In the genomic region with DNA sequence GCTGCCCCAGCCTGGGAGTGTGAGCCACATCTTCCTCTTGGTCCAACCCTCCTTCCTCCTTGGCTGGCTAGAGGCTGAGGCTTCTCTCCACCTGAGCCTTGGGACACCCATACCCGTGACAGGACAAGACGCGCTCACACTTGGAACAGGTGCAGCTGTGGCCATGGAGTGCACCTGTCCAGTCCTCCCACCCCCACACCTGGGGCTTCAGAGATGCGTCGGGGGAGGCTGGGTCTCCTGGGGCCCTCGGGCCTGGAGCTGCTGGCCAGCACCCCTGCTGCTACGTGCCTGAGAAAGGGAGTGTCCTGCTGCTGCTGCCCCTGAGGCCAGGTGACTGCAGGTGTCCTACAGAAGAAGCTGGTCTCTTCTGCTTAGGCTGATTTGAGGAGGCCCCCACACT, we compare ENCODE assay signal across 16 cellular contexts. TPM values are rescaled to one million over a fixed set of nuclear protein-coding genes. Genes with fewer than 3 reads are reported as not detected.
DNase-seq lines count a peak whose midpoint lies in the region; ATAC-seq and TF ChIP-seq lines count a peak whose summit lies in the region.
"Had no signal": no experiment of that assay in that cellular context is flagged by ENCODE, and none has a peak within 500 bp of the region (broad histone marks: within the 10 kb centered on the region; RNA-seq: fewer than 3 reads in every experiment).

No MANE protein-coding gene starts in this region.

- no peaks in the 10 kb centered on the region for H3K4me1 ChIP-seq in right cardiac atrium (ENCODE audit: control insufficient read depth, insufficient read depth, low read length)
- H3K4me1 ChIP-seq in heart left ventricle = peaks cover 0 to 12% (median 7%) of the 10 kb centered on the region in 12 donors
- H3K4me1 ChIP-seq: BE2C had no signal

- H3K9me3 ChIP-seq in right cardiac atrium (ENCODE audit: control insufficient read depth, low read length) = no peaks in the 10 kb centered on the region
- H3K9me3 ChIP-seq in heart left ventricle = no peaks in the 10 kb centered on the region
- H3K9me3 ChIP-seq: BE2C, Caco-2 had no signal

- no peaks in the 10 kb centered on the region for H3K36me3 ChIP-seq in heart left ventricle
- H3K36me3 ChIP-seq: BE2C had no signal

- ATAC-seq in right cardiac atrium (no peak), heart left ventricle (no peak)
- ATAC-seq in activated T-helper 17 cell treated with anti-CD3 and anti-CD28 coated beads, Interleukin-2, amount 50 U/mL, for 72 hours (replicated peaks) = no peak
- no peak for ATAC-seq in stimulated activated memory B cell treated with anti-CD40 and anti-IgM and Interleukin-4, amounts not matched to agents 10 μg/mL and 1 μg/mL and 100 μg/mL, for 72 hours
- ATAC-seq: CD8-positive, alpha-beta T cell; HCT116 had no signal

- peak overlapping the region; percentile 65 for H3K27ac Mint-ChIP-seq in activated T-helper 17 cell treated with anti-CD3 and anti-CD28 coated beads, Interleukin-2, amount 50 U/mL, for 72 hours
- H3K27ac Mint-ChIP-seq in stimulated activated memory B cell treated with anti-CD40 and anti-IgM and Interleukin-4, amounts not matched to agents 10 μg/mL and 1 μg/mL and 100 μg/mL, for 72 hours = peak overlapping the region; percentile 30
- H3K27ac Mint-ChIP-seq: CD8-positive, alpha-beta T cell had no signal

- no peak for TF ChIP-seq CTCF in heart left ventricle (IDR thresholded peaks at IDR 0.05)
- no peak for TF ChIP-seq CTCF in RWPE1 (conservative IDR thresholded peaks at IDR 0.05; ENCODE audit: low read depth)

- no peaks in the 10 kb centered on the region for H3K4me1 Mint-ChIP-seq in activated T-helper 17 cell treated with anti-CD3 and anti-CD28 coated beads, Interleukin-2, amount 50 U/mL, for 72 hours
- H3K4me1 Mint-ChIP-seq in stimulated activated memory B cell treated with anti-CD40 and anti-IgM and Interleukin-4, amounts not matched to agents 10 μg/mL and 1 μg/mL and 100 μg/mL, for 72 hours = no peaks in the 10 kb centered on the region

- 82% methylated on average over 7 of the region's 7 CpGs for whole genome bisulfite sequencing in right cardiac atrium
- WGBS in heart left ventricle, 4 donors = 82 to 93% (median 86%) methylated on average over 3 to 7 of the region's 7 CpGs

- TF ChIP-seq POLR2A in heart left ventricle (IDR thresholded peaks at IDR 0.05) = no peak

- peaks cover 12% of the 10 kb centered on the region for H3K27me3 Mint-ChIP-seq in activated T-helper 17 cell treated with anti-CD3 and anti-CD28 coated beads, Interleukin-2, amount 50 U/mL, for 72 hours
- H3K27me3 Mint-ChIP-seq in stimulated activated memory B cell treated with anti-CD40 and anti-IgM and Interleukin-4, amounts not matched to agents 10 μg/mL and 1 μg/mL and 100 μg/mL, for 72 hours = peaks cover 96% of the 10 kb centered on the region

- no peak overlapping the region for H3K27ac ChIP-seq in right cardiac atrium (ENCODE audit: low read length)
- no peak overlapping the region for H3K27ac ChIP-seq in heart left ventricle
- no peak overlapping the region for H3K27ac ChIP-seq in RWPE1
- H3K27ac ChIP-seq: C4-2B had no signal

- H3K4me3 ChIP-seq in right cardiac atrium (ENCODE audit: low read length) = no peak overlapping the region
- H3K4me3 ChIP-seq in heart left ventricle = no peak overlapping the region

- H3K9me3 Mint-ChIP-seq in activated T-helper 17 cell treated with anti-CD3 and anti-CD28 coated beads, Interleukin-2, amount 50 U/mL, for 72 hours = no peaks in the 10 kb centered on the region
- peaks cover 9% of the 10 kb centered on the region for H3K9me3 Mint-ChIP-seq in stimulated activated memory B cell treated with anti-CD40 and anti-IgM and Interleukin-4, amounts not matched to agents 10 μg/mL and 1 μg/mL and 100 μg/mL, for 72 hours
- H3K9me3 Mint-ChIP-seq: CD8-positive, alpha-beta T cell had no signal

- intact Hi-C loops in right cardiac atrium (cut with DNase I) (loop anchor here in 1 of 4 donors (5.0 kb wide), 1 partner anchor 91 kb away; no protein-coding TSS in a partner anchor), heart left ventricle (cut with DNase I) (loop anchor here in 2 of 10 donors (5.0 kb wide), 1 partner anchor 91 kb away; no protein-coding TSS in a partner anchor)

- no peaks in the 10 kb centered on the region for H3K36me3 Mint-ChIP-seq in activated T-helper 17 cell treated with anti-CD3 and anti-CD28 coated beads, Interleukin-2, amount 50 U/mL, for 72 hours (ENCODE audit: low read depth)
- H3K36me3 Mint-ChIP-seq in stimulated activated memory B cell treated with anti-CD40 and anti-IgM and Interleukin-4, amounts not matched to agents 10 μg/mL and 1 μg/mL and 100 μg/mL, for 72 hours = no peaks in the 10 kb centered on the region
- H3K36me3 Mint-ChIP-seq: CD8-positive, alpha-beta T cell had no signal

- peak in 2 of 3 donors; percentile 26 to 28 for DNase-seq in right cardiac atrium
- DNase-seq in heart left ventricle = no peak
- peak; percentile 19 for DNase-seq in NCI-H146 treated with DMSO at 0.1 percent for 48 hours (lab: John Stamatoyannopoulos, UW; ENCODE audit: unreplicated experiment)
- DNase-seq in NCI-H1694 (lab: John Stamatoyannopoulos, UW) = no peak
- DNase-seq in RWPE1 (ENCODE audit: low spot score) = no peak
- DNase-seq: BE2C; Caco-2; CD8-positive, alpha-beta T cell; DND-41; GDM1; IMR-90 had no signal

- no peak overlapping the region for H3K4me3 Mint-ChIP-seq in activated T-helper 17 cell treated with anti-CD3 and anti-CD28 coated beads, Interleukin-2, amount 50 U/mL, for 72 hours
- no peak overlapping the region for H3K4me3 Mint-ChIP-seq in stimulated activated memory B cell treated with anti-CD40 and anti-IgM and Interleukin-4, amounts not matched to agents 10 μg/mL and 1 μg/mL and 100 μg/mL, for 72 hours
- H3K4me3 Mint-ChIP-seq: CD8-positive, alpha-beta T cell had no signal

- CTCF ChIA-PET in RWPE1 (lab: Yijun Ruan, JAX) = interaction anchor here (2.0 kb wide), 1 partner anchor 89 kb away, joined by 15 read pairs; no protein-coding TSS in a partner anchor

- POLR2A ChIA-PET in RWPE1 (lab: Yijun Ruan, JAX; ENCODE audit: low non-redundant PET) = no interaction called here

- H3K27me3 ChIP-seq in right cardiac atrium (ENCODE audit: control insufficient read depth, insufficient read depth) (no peaks in the 10 kb centered on the region), heart left ventricle (peaks cover 0 to 25% (median 11%) of the 10 kb centered on the region in 9 donors)

RNA-seq across cellular contexts. Expression of a gene that starts 37.0 kb away (rescaled TPM):
- total RNA-seq in right cardiac atrium (under 1 TPM; 0.34 to 0.89 (median 0.59) TPM), heart left ventricle (1 to 10 TPM in 6 of 9 donors, under 1 TPM in 3; 0.35 to 2.4 (median 1.1) TPM)
- polyA plus RNA-seq in right cardiac atrium (1.9 TPM), heart left ventricle (1 to 10 TPM; 1.6 to 7.9 TPM)
- total RNA-seq in activated T-helper 17 cell treated with anti-CD3 and anti-CD28 coated beads, Interleukin-2, amount 50 U/mL, for 72 hours = 1 to 10 TPM; 1.8 to 2.0 TPM

RNA-seq across cellular contexts. Expression of a gene that starts 41.0 kb away (rescaled TPM):
- total RNA-seq in right cardiac atrium = under 1 TPM in 2 of 4 donors, not detected in 2; 0.24 to 0.36 TPM
- polyA plus RNA-seq in right cardiac atrium = 0.18 TPM
- under 1 TPM in 3 of 9 donors, not detected in 6; 0.17 to 0.58 (median 0.29) TPM for total RNA-seq in heart left ventricle
- not detected for polyA plus RNA-seq in heart left ventricle
- 1 to 10 TPM in 1 of 2 donors, under 1 TPM in 1; 0.86 to 1.7 TPM for total RNA-seq in activated T-helper 17 cell treated with anti-CD3 and anti-CD28 coated beads, Interleukin-2, amount 50 U/mL, for 72 hours
- total RNA-seq: H4, IMR-90 had no signal

RNA-seq across cellular contexts. Expression of a gene that starts 47.5 kb away (rescaled TPM):
- total RNA-seq in right cardiac atrium (not detected), heart left ventricle (under 1 TPM in 2 of 9 donors, not detected in 7; 0.07 to 0.33 TPM)
- polyA plus RNA-seq in right cardiac atrium (0.11 TPM), heart left ventricle (under 1 TPM in 1 of 2 donors, not detected in 1; 0.03 TPM)
- total RNA-seq in activated T-helper 17 cell treated with anti-CD3 and anti-CD28 coated beads, Interleukin-2, amount 50 U/mL, for 72 hours = not detected
- total RNA-seq: Caco-2; CD8-positive, alpha-beta T cell; H4; IMR-90 had no signal
- polyA plus RNA-seq: IMR-90 had no signal

Comparison
In these comparisons a context has a peak if more than half of its experiments do, and no peak if none do; other contexts are left out.
1. DNase-seq: peak in right cardiac atrium (2 of 3) and NCI-H146 treated with DMSO at 0.1 percent for 48 hours (single experiment); none in heart left ventricle (0 of 5), NCI-H1694 (single experiment) and RWPE1 (single experiment).